Comparison of ENCODE assay signal across 8 cellular contexts in the genomic region with DNA sequence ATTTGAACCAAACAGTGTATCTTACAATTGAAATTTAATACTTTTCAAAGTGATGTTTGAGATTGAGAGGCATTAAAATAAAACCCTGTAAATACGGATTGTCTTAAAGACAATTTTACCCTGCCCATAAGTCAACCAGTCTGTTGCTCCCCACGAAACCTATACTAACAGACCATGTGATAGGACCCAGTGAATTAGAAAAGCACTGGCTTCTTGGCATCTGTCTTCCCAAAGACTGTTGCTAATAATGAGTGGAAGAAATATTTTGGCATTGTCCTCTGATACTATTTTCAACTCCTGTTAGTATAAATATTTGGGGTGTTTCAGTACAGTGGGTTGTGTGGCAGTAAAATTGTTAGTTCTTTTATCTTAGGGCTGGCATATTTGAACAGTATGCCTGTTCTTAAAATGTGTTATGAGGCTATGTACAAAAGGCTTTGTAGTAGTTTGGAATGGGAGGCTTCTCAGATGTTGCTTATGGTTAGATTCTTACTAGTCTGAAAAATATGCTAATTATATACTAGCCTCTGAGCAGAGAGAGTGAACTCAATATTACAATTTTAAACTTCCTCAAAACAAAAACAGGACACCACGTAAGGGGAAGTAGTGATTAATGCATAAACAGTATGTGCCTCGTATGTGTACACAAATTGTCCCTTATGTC.
DNase-seq lines count a peak whose midpoint lies in the region; ATAC-seq, FAIRE-seq and TF ChIP-seq lines count a peak whose summit lies in the region.

No MANE protein-coding gene starts in this region.

- no peaks in the 10 kb centered on the region for H3K9me3 ChIP-seq in left ventricle myocardium inferior (replicated peaks)

- TF ChIP-seq CTCF in left ventricle myocardium inferior (IDR thresholded peaks at IDR 0.05; ENCODE audit: borderline replicate concordance) = no peak

- FAIRE-seq in urothelium cell line (lab: Jason Lieb, UNC) = no peak

- no peaks in the 10 kb centered on the region for H3K27me3 ChIP-seq in left ventricle myocardium inferior (ENCODE audit: low read depth)

- H3K36me3 ChIP-seq in left ventricle myocardium inferior = no peaks in the 10 kb centered on the region

- peak overlapping the region; percentile 41 for H3K27ac ChIP-seq in left ventricle myocardium inferior (replicated peaks)

- H3K4me3 ChIP-seq in left ventricle myocardium inferior = no peak overlapping the region

- peak; percentile 76 for DNase-seq in CD1c-positive myeloid dendritic cell (ENCODE audit: extremely low spot score)
- no peak for DNase-seq in left ventricle myocardium inferior
- DNase-seq in urothelium cell line (ENCODE audit: low spot score) = no peak
- DNase-seq in NCI-H1105 (lab: John Stamatoyannopoulos, UW) = no peak
- DNase-seq in NCI-H82 treated with DMSO at 0.1 percent for 48 hours (lab: John Stamatoyannopoulos, UW; ENCODE audit: unreplicated experiment) = no peak
- DNase-seq in kidney glomerular epithelial cell (lab: John Stamatoyannopoulos, UW) = no peak

- ATAC-seq in GM19467 (IDR thresholded peaks at IDR 0.05; ENCODE audit: unreplicated experiment) (peak; percentile 63), HG03571 (IDR thresholded peaks at IDR 0.05; ENCODE audit: unreplicated experiment) (peak; percentile 53)

- intact Hi-C loops in left ventricle myocardium inferior (cut with micrococcal nuclease) = no loop called here

- H3K4me1 ChIP-seq in left ventricle myocardium inferior = peaks cover 50% of the 10 kb centered on the region
